In the genomic region with DNA sequence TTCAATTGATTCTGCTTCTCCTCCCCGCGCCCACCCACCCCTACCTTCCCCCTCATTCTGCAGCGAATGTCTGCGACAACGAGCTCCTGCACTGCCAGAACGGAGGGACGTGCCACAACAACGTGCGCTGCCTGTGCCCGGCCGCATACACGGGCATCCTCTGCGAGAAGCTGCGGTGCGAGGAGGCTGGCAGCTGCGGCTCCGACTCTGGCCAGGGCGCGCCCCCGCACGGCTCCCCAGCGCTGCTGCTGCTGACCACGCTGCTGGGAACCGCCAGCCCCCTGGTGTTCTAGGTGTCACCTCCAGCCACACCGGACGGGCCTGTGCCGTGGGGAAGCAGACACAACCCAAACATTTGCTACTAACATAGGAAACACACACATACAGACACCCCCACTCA, we compare ENCODE assay signal across 11 cellular contexts.
DNase-seq lines count a peak whose midpoint lies in the region; ATAC-seq and TF ChIP-seq lines count a peak whose summit lies in the region.
"Had no signal": no experiment of that assay in that cellular context is flagged by ENCODE, and none has a peak within 500 bp of the region (broad histone marks: within the 10 kb centered on the region; RNA-seq: fewer than 3 reads in every experiment).

No MANE protein-coding gene starts in this region.

- no peaks in the 10 kb centered on the region for H3K27me3 ChIP-seq in SK-N-SH (ENCODE audit: insufficient read depth)
- H3K27me3 ChIP-seq: vagina had no signal

- no peak overlapping the region for H3K9ac ChIP-seq in SK-N-SH
- H3K9ac ChIP-seq: parathyroid adenoma had no signal

- TF ChIP-seq CTCF in SK-N-SH (IDR thresholded peaks at IDR 0.05) = no peak

- no peaks in the 10 kb centered on the region for H3K36me3 ChIP-seq in SK-N-SH (replicated peaks in 1 of 2; ENCODE audit: control insufficient read depth in 1 of 2, insufficient read depth in 2 of 2, low read length in 1 of 2)
- H3K36me3 ChIP-seq: vagina had no signal

- no peak overlapping the region for H3K4me2 ChIP-seq in SK-N-SH

- WGBS in SK-N-SH (ENCODE audit: low lambda C conversion rate) = 11% methylated on average over 18 of the region's 27 CpGs

- H3K9me2 ChIP-seq in SK-N-SH = no peaks in the 10 kb centered on the region

- H3K9me3 ChIP-seq in SK-N-SH = no peaks in the 10 kb centered on the region
- H3K9me3 ChIP-seq: vagina had no signal

- ATAC-seq in GM19467 (IDR thresholded peaks at IDR 0.05; ENCODE audit: unreplicated experiment) = peak; percentile 89
- ATAC-seq in GM21526 (IDR thresholded peaks at IDR 0.05; ENCODE audit: low FRiP score, unreplicated experiment) = no peak

- H3K79me2 ChIP-seq in SK-N-SH (ENCODE audit: insufficient read depth) = no peaks in the 10 kb centered on the region
- H3K79me2 ChIP-seq: parathyroid adenoma had no signal

- TF ChIP-seq RAD21 in SK-N-SH (IDR thresholded peaks at IDR 0.05; ENCODE audit: low read length) = peak; percentile 62

- H3K4me1 ChIP-seq in SK-N-SH (ENCODE audit: control insufficient read depth in 1 of 2, insufficient read depth in 2 of 2, low read depth in 1 of 2, low read length in 1 of 2) = peaks cover 0 to 14% of the 10 kb centered on the region in 2 experiments; a peak in 2 of 4 replicates
- H3K4me1 ChIP-seq: parathyroid adenoma had no signal

- TF ChIP-seq EP300 in SK-N-SH (IDR thresholded peaks at IDR 0.05; ENCODE audit: borderline replicate concordance in 1 of 2, low read depth in 1 of 2, low read length in 1 of 2) = no peak

- peak; percentile 18 for DNase-seq in D341Med (ENCODE audit: low spot score)
- DNase-seq in SK-N-SH = peak; percentile 85
- peak; percentile 45 for DNase-seq in midbrain (lab: John Stamatoyannopoulos, UW)
- DNase-seq in NCI-H128 (lab: John Stamatoyannopoulos, UW; ENCODE audit: unreplicated experiment) = no peak
- no peak for DNase-seq in DMS153 (lab: John Stamatoyannopoulos, UW)
- no peak for DNase-seq in occipital lobe (lab: John Stamatoyannopoulos, UW)
- DNase-seq: IMR-90 had no signal

- no peak overlapping the region for H2AFZ ChIP-seq in SK-N-SH (ENCODE audit: low read depth)
- H2AFZ ChIP-seq: parathyroid adenoma had no signal

- H3F3A ChIP-seq in SK-N-SH (replicated peaks; ENCODE audit: insufficient read depth) = no peaks in the 10 kb centered on the region

- no peak overlapping the region; a peak in 1 of 4 replicates for H3K27ac ChIP-seq in SK-N-SH (ENCODE audit: low read depth in 2 of 2, low read length in 1 of 2)
- H3K27ac ChIP-seq: parathyroid adenoma, vagina had no signal

- H3K4me3 ChIP-seq in SK-N-SH (ENCODE audit: low read depth in 2 of 2, low read length in 1 of 2) = peak overlapping the region in 1 of 2 experiments; percentile 6; a peak in 1 of 4 replicates
- H3K4me3 ChIP-seq: vagina had no signal

- POLR2A ChIA-PET in SK-N-SH (lab: Yijun Ruan, JAX) = no interaction called here

- CTCF ChIA-PET in SK-N-SH (lab: Yijun Ruan, JAX) = interaction anchor here (0.6 to 1.8 kb wide), 11 partner anchors 9 to 965 kb away, joined by 3 to 8 read pairs (median 3); no protein-coding TSS in a partner anchor

- H4K20me1 ChIP-seq in SK-N-SH (ENCODE audit: insufficient read depth) = no peaks in the 10 kb centered on the region

TF ChIP-seq in SK-N-SH, 30 proteins besides CTCF, POLR2A, EP300 and RAD21:
- TF ChIP-seq SMC3 (IDR thresholded peaks at IDR 0.05; ENCODE audit: low read depth, low read length) (peak; percentile 16; the same call in 1 of the 2 replicates), GABPA (IDR thresholded peaks at IDR 0.05; ENCODE audit: low read depth) (no peak), NRF1 (IDR thresholded peaks at IDR 0.05; ENCODE audit: low read depth, low read length) (no peak), YY1 (IDR thresholded peaks at IDR 0.05; ENCODE audit: low read depth) (no peak), CHD2 (IDR thresholded peaks at IDR 0.05; ENCODE audit: low read length, partially characterized antibody) (no peak), TCF12 (IDR thresholded peaks at IDR 0.05) (no peak), MXI1 (IDR thresholded peaks at IDR 0.05; ENCODE audit: low read depth, low read length) (peak; percentile 54; the same call in 1 of the 2 replicates), POLR2AphosphoS5 (IDR thresholded peaks at IDR 0.05; ENCODE audit: low read depth, low read length) (no peak)

Comparison
In these comparisons a context has a peak if more than half of its experiments do, and no peak if none do; other contexts are left out.
1. DNase-seq: peak in D341Med (single experiment), SK-N-SH (single experiment) and midbrain (single experiment); none in NCI-H128 (single experiment), DMS153 (single experiment) and occipital lobe (single experiment).